Comparison of ENCODE assay signal across 18 cellular contexts in genomic region chr11:77142091-77142975, GRCh38. TPM values are rescaled to one million over a fixed set of nuclear protein-coding genes. Genes with fewer than 3 reads are reported as not detected.
A peak's percentile ranks its signal among the peaks of the same experiment; 100 is the strongest.
DNase-seq lines count a peak whose midpoint lies in the region; ATAC-seq, FAIRE-seq and TF ChIP-seq lines count a peak whose summit lies in the region.
"Had no signal": no experiment of that assay in that cellular context is flagged by ENCODE, and none has a peak within 500 bp of the region (broad histone marks: within the 10 kb centered on the region; RNA-seq: fewer than 3 reads in every experiment).

No MANE protein-coding gene starts in this region.

- intact Hi-C loops in Caco-2 (cut with micrococcal nuclease; ENCODE audit: unreplicated experiment) = no loop called here
- intact Hi-C loops in naive thymus-derived CD4-positive, alpha-beta T cell (cut with micrococcal nuclease) = no loop called here

- peak; percentile 62 for ATAC-seq in GM18907 (IDR thresholded peaks at IDR 0.05; ENCODE audit: unreplicated experiment)
- ATAC-seq in naive thymus-derived CD4-positive, alpha-beta T cell = peak; percentile 75

- peak overlapping the region; percentile 47 for H3K27ac Mint-ChIP-seq in Caco-2 (ENCODE audit: unreplicated experiment)
- peak overlapping the region; percentile 2 for H3K27ac Mint-ChIP-seq in T-helper 2 cell treated with Interferon-gamma antibody and Interleukin-4, amounts not matched to agents 5 μg/mL and 100 μg/mL, for 36 hours
- peak overlapping the region in 1 of 9 donors; percentile 7 for H3K27ac Mint-ChIP-seq in naive thymus-derived CD4-positive, alpha-beta T cell
- H3K27ac Mint-ChIP-seq: activated B cell treated with CpG ODN at 0.5 μM for 24 hours had no signal

- no peak for TF ChIP-seq CTCF in Caco-2 (IDR thresholded peaks at IDR 0.05; ENCODE audit: insufficient read depth in 1 of 2, low read depth in 1 of 2, low read length in 1 of 2, severe bottlenecking in 1 of 2, unreplicated experiment in 1 of 2)

- no peaks in the 10 kb centered on the region for H3K9me3 ChIP-seq in Caco-2
- no peaks in the 10 kb centered on the region for H3K9me3 ChIP-seq in naive thymus-derived CD4-positive, alpha-beta T cell (ENCODE audit: control insufficient read depth in 2 of 3, low read length in 3 of 3)
- H3K9me3 ChIP-seq: sigmoid colon, SJCRH30, thoracic aorta had no signal

- no peak overlapping the region for H3K4me3 ChIP-seq in Caco-2 (ENCODE audit: low read depth, low read length)
- no peak overlapping the region for H3K4me3 ChIP-seq in naive thymus-derived CD4-positive, alpha-beta T cell (ENCODE audit: low read length)
- H3K4me3 ChIP-seq: sigmoid colon, SJCRH30, thoracic aorta had no signal

- FAIRE-seq in GM12892 (lab: Jason Lieb, UNC) = no peak

- no peaks in the 10 kb centered on the region for H3K36me3 ChIP-seq in Caco-2 (ENCODE audit: control insufficient read depth, insufficient read depth, low read length)
- no peaks in the 10 kb centered on the region for H3K36me3 ChIP-seq in naive thymus-derived CD4-positive, alpha-beta T cell (ENCODE audit: control insufficient read depth in 2 of 3, insufficient read depth in 3 of 3, low read length in 3 of 3)
- H3K36me3 ChIP-seq: sigmoid colon, SJCRH30, thoracic aorta had no signal

- H3K4me1 Mint-ChIP-seq in Caco-2 (ENCODE audit: low read depth, unreplicated experiment) = peaks cover 40% of the 10 kb centered on the region
- peaks cover 22% of the 10 kb centered on the region for H3K4me1 Mint-ChIP-seq in T-helper 2 cell treated with Interferon-gamma antibody and Interleukin-4, amounts not matched to agents 5 μg/mL and 100 μg/mL, for 36 hours (ENCODE audit: low read depth)
- H3K4me1 Mint-ChIP-seq in naive thymus-derived CD4-positive, alpha-beta T cell = peaks cover 0 to 23% (median 4%) of the 10 kb centered on the region in 7 donors

- no TSS peak for BruUV-seq in Caco-2 (replicated peaks; lab: Mats Ljungman, UMichigan)

- DNase-seq in Caco-2 (no peak), CD1c-positive myeloid dendritic cell (ENCODE audit: extremely low spot score) (no peak), GM12892 (ENCODE audit: insufficient read length) (no peak), AML-193 (lab: John Stamatoyannopoulos, UW) (no peak)
- no peak for DNase-seq in T-helper 2 cell treated with Interferon-gamma antibody and Interleukin-4, amounts not matched to agents 5 μg/mL and 100 μg/mL, for 36 hours (ENCODE audit: low spot score)
- DNase-seq in naive thymus-derived CD4-positive, alpha-beta T cell = no peak
- no peak for DNase-seq in activated naive CD4-positive, alpha-beta T cell treated with anti-CD3 and anti-CD28 coated beads, Interleukin-2, amount 50 U/mL, for 16 hours
- DNase-seq: activated B cell treated with CpG ODN at 0.5 μM for 24 hours; activated effector memory CD4-positive, alpha-beta T cell treated with anti-CD3 and anti-CD28 coated beads, Interleukin-2, amount 50 U/mL, for 16 hours; cerebellar nuclear complex; hypothalamus; NCI-H187; NCI-H526 treated with DMSO at 0.1 percent for 48 hours; sigmoid colon; SJCRH30 had no signal

- H3K4me1 ChIP-seq in Caco-2 = peaks cover 45% of the 10 kb centered on the region
- H3K4me1 ChIP-seq in naive thymus-derived CD4-positive, alpha-beta T cell (ENCODE audit: control insufficient read depth in 2 of 2, insufficient read depth in 2 of 2, low read length in 2 of 2) = peaks cover 0 to 10% of the 10 kb centered on the region in 2 donors

- H3K27ac ChIP-seq in naive thymus-derived CD4-positive, alpha-beta T cell (ENCODE audit: low read depth, low read length) = no peak overlapping the region
- H3K27ac ChIP-seq: sigmoid colon, SJCRH30, thoracic aorta had no signal

- TF ChIP-seq POLR2A in GM12892 (IDR thresholded peaks at IDR 0.05; ENCODE audit: low read depth, low read length) = no peak

- no peaks in the 10 kb centered on the region for H3K27me3 Mint-ChIP-seq in Caco-2 (ENCODE audit: insufficient read depth, unreplicated experiment)
- H3K27me3 Mint-ChIP-seq in T-helper 2 cell treated with Interferon-gamma antibody and Interleukin-4, amounts not matched to agents 5 μg/mL and 100 μg/mL, for 36 hours (ENCODE audit: low read depth) = peaks cover 24% of the 10 kb centered on the region
- H3K27me3 Mint-ChIP-seq in naive thymus-derived CD4-positive, alpha-beta T cell = peaks cover 10 to 33% (median 16%) of the 10 kb centered on the region in 5 donors

- CTCF ChIA-PET in Caco-2 (lab: Charles Lee) = interaction anchor here (3.4 to 3.7 kb wide), 2 partner anchors 15 kb away, joined by 21 to 32 read pairs; partner anchors contain the start of gene MYO7A
- CTCF ChIA-PET in naive thymus-derived CD4-positive, alpha-beta T cell (lab: Charles Lee) = no interaction called here

- no peaks in the 10 kb centered on the region for H3K9me3 Mint-ChIP-seq in Caco-2 (ENCODE audit: unreplicated experiment)
- H3K9me3 Mint-ChIP-seq in T-helper 2 cell treated with Interferon-gamma antibody and Interleukin-4, amounts not matched to agents 5 μg/mL and 100 μg/mL, for 36 hours = no peaks in the 10 kb centered on the region
- no peaks in the 10 kb centered on the region for H3K9me3 Mint-ChIP-seq in naive thymus-derived CD4-positive, alpha-beta T cell
- H3K9me3 Mint-ChIP-seq: activated B cell treated with CpG ODN at 0.5 μM for 24 hours, IgD-negative memory B cell had no signal

- no peaks in the 10 kb centered on the region for H3K36me3 Mint-ChIP-seq in Caco-2 (ENCODE audit: insufficient read depth, unreplicated experiment)
- H3K36me3 Mint-ChIP-seq in T-helper 2 cell treated with Interferon-gamma antibody and Interleukin-4, amounts not matched to agents 5 μg/mL and 100 μg/mL, for 36 hours (ENCODE audit: low read depth) = no peaks in the 10 kb centered on the region
- H3K36me3 Mint-ChIP-seq in naive thymus-derived CD4-positive, alpha-beta T cell = no peaks in the 10 kb centered on the region
- H3K36me3 Mint-ChIP-seq: IgD-negative memory B cell had no signal

- POLR2A ChIA-PET in Caco-2 (lab: Charles Lee) = interaction anchor here (0.6 kb wide), 1 partner anchor 465 kb away, joined by 3 read pairs; no protein-coding TSS in a partner anchor
- POLR2A ChIA-PET in naive thymus-derived CD4-positive, alpha-beta T cell (lab: Charles Lee) = no interaction called here

- no peak overlapping the region for H3K4me3 Mint-ChIP-seq in Caco-2 (ENCODE audit: unreplicated experiment)
- peak overlapping the region; percentile 2 for H3K4me3 Mint-ChIP-seq in T-helper 2 cell treated with Interferon-gamma antibody and Interleukin-4, amounts not matched to agents 5 μg/mL and 100 μg/mL, for 36 hours
- H3K4me3 Mint-ChIP-seq in naive thymus-derived CD4-positive, alpha-beta T cell = peak overlapping the region in 1 of 10 donors; percentile 3
- H3K4me3 Mint-ChIP-seq: activated B cell treated with CpG ODN at 0.5 μM for 24 hours, IgD-negative memory B cell had no signal

- no peaks in the 10 kb centered on the region for H3K27me3 ChIP-seq in Caco-2 (replicated peaks; ENCODE audit: control insufficient read depth, insufficient read depth, low read length)
- H3K27me3 ChIP-seq in naive thymus-derived CD4-positive, alpha-beta T cell (ENCODE audit: control insufficient read depth in 2 of 2, insufficient read depth in 2 of 2, low read length in 2 of 2) = no peaks in the 10 kb centered on the region
- H3K27me3 ChIP-seq: SJCRH30 had no signal

RNA-seq across cellular contexts. Expression of gene MYO7A, which starts 14.3 kb away (rescaled TPM):
- total RNA-seq in Caco-2 (2022) = 8.9 and 10.2 TPM in 2 replicates
- total RNA-seq in naive thymus-derived CD4-positive, alpha-beta T cell = 1 to 10 TPM in 1 of 5 experiments, under 1 TPM in 4; 0.07 to 2.5 (median 0.27) TPM
- polyA plus RNA-seq in naive thymus-derived CD4-positive, alpha-beta T cell = not detected
- 0.06 TPM for polyA plus RNA-seq in GM12892 (2012; ENCODE audit: missing spikeins)
- polyA plus RNA-seq: IgD-negative memory B cell had no signal

RNA-seq across cellular contexts. Expression of gene OMP, which starts 39.7 kb away (rescaled TPM):
- total RNA-seq in Caco-2 (2022) = 0.70 and 2.5 TPM in 2 replicates
- 1 to 10 TPM in 1 of 5 experiments, not detected in 4; 1.1 TPM for total RNA-seq in naive thymus-derived CD4-positive, alpha-beta T cell
- polyA plus RNA-seq in naive thymus-derived CD4-positive, alpha-beta T cell = not detected
- not detected for polyA plus RNA-seq in GM12892 (2012; ENCODE audit: missing spikeins)
- total RNA-seq: activated B cell treated with CpG ODN at 0.5 μM for 24 hours, thoracic aorta had no signal
- polyA plus RNA-seq: IgD-negative memory B cell had no signal
